10 cellular contexts compared by ENCODE assay signal in the genomic region with DNA sequence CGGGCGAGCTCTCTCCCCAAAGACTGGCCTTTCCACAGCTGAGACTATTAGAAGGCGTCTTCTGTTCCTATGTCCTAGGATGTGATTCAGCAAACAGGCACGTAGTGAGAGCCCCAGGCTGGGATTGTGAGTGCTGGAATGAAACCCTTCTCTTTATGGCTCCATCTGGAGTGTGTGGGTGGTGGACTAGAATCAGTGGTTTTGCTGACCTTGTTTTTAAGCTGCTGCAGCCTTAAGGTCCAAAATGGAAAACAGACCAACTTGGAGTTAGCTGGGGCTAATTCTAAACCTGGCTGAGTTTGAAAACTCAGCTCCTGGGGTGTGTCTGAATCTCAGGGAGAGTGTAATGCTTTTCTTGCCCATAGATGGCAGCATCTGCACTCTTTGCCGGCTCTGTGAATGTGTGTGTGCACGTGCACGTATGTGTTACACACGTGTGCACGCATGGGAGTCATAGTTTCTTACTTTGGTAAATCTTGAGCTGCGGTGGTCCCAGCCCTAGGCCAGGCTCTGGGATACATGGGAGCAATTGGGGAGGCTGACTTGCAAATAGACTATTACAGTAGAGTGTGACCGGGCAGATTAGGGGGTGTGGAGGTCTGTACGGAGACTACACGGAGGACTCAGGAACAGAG. TPM values are rescaled to one million over a fixed set of nuclear protein-coding genes. Genes with fewer than 3 reads are reported as not detected.
A peak's percentile ranks its signal among the peaks of the same experiment; 100 is the strongest.
DNase-seq lines count a peak whose midpoint lies in the region; ATAC-seq and TF ChIP-seq lines count a peak whose summit lies in the region.
"Had no signal": no experiment of that assay in that cellular context is flagged by ENCODE, and none has a peak within 500 bp of the region (broad histone marks: within the 10 kb centered on the region; RNA-seq: fewer than 3 reads in every experiment).

No MANE protein-coding gene starts in this region.

- H3K36me3 ChIP-seq in BE2C (no peaks in the 10 kb centered on the region), tibial nerve (no peaks in the 10 kb centered on the region)

- H3K4me1 ChIP-seq in BE2C (no peaks in the 10 kb centered on the region), tibial nerve (peaks cover 10 to 100% (median 93%) of the 10 kb centered on the region in 4 donors)

- peak; percentile 86 for TF ChIP-seq CTCF in BE2C (IDR thresholded peaks at IDR 0.05; ENCODE audit: low read depth, low read length)
- peak; percentile 81 to 92 (median 89) for TF ChIP-seq CTCF in tibial nerve (IDR thresholded peaks at IDR 0.05)

- peak; percentile 55 for ATAC-seq in GM18505 (IDR thresholded peaks at IDR 0.05; ENCODE audit: unreplicated experiment)
- peak; percentile 76 for ATAC-seq in esophagus mucosa
- no peak for ATAC-seq in GM18873 (IDR thresholded peaks at IDR 0.05; ENCODE audit: low FRiP score, unreplicated experiment)

- no peaks in the 10 kb centered on the region for H3K36me3 Mint-ChIP-seq in activated CD4-positive, alpha-beta T cell treated with anti-CD3 and anti-CD28 coated beads, Interleukin-2, amount 10 ng/mL, durations not matched to agents 24 days and 14 days (ENCODE audit: low read depth)

- TF ChIP-seq POLR2A in GM18505 (IDR thresholded peaks at IDR 0.05; ENCODE audit: borderline replicate concordance, extremely low read depth, insufficient read depth, insufficient read length) (no peak), tibial nerve (IDR thresholded peaks at IDR 0.05) (peak in 1 of 2 donors; percentile 10)

- no peaks in the 10 kb centered on the region for H3K27me3 ChIP-seq in BE2C
- H3K27me3 ChIP-seq in tibial nerve = no peaks in the 10 kb centered on the region

- TF ChIP-seq EP300 in tibial nerve (IDR thresholded peaks at IDR 0.05) = peak; percentile 35 to 95

- no peak overlapping the region for H3K4me3 Mint-ChIP-seq in activated CD4-positive, alpha-beta T cell treated with anti-CD3 and anti-CD28 coated beads, Interleukin-2, amount 10 ng/mL, durations not matched to agents 24 days and 14 days
- H3K4me3 Mint-ChIP-seq: stimulated activated naive CD8-positive, alpha-beta T cell treated with anti-CD3 and anti-CD28 coated beads, Interleukin-15, Interleukin-2, amounts not matched to agents 100 ng/mL and 50 ng/mL, for 24 hours had no signal

- H3K4me3 ChIP-seq in BE2C (ENCODE audit: low read depth, low read length) = no peak overlapping the region
- H3K4me3 ChIP-seq in tibial nerve = no peak overlapping the region
- H3K4me3 ChIP-seq: SK-N-MC had no signal

- 12 to 14% methylated on average over 12 to 13 of the region's 13 CpGs for WGBS in tibial nerve, 2 donors

- H3K27me3 Mint-ChIP-seq in activated CD4-positive, alpha-beta T cell treated with anti-CD3 and anti-CD28 coated beads, Interleukin-2, amount 10 ng/mL, durations not matched to agents 24 days and 14 days = peaks cover 2% of the 10 kb centered on the region
- H3K27me3 Mint-ChIP-seq: stimulated activated naive CD8-positive, alpha-beta T cell treated with anti-CD3 and anti-CD28 coated beads, Interleukin-15, Interleukin-2, amounts not matched to agents 100 ng/mL and 50 ng/mL, for 24 hours had no signal

- H3K27ac Mint-ChIP-seq in activated CD4-positive, alpha-beta T cell treated with anti-CD3 and anti-CD28 coated beads, Interleukin-2, amount 10 ng/mL, durations not matched to agents 24 days and 14 days = peak overlapping the region; percentile 8

- H3K4me1 Mint-ChIP-seq in activated CD4-positive, alpha-beta T cell treated with anti-CD3 and anti-CD28 coated beads, Interleukin-2, amount 10 ng/mL, durations not matched to agents 24 days and 14 days = peaks cover 14% of the 10 kb centered on the region

- H3K9me3 ChIP-seq in BE2C = no peaks in the 10 kb centered on the region
- H3K9me3 ChIP-seq in tibial nerve = no peaks in the 10 kb centered on the region

- intact Hi-C loops in activated CD4-positive, alpha-beta T cell treated with anti-CD3 and anti-CD28 coated beads, Interleukin-2, amount 10 ng/mL, durations not matched to agents 24 days and 14 days (cut with micrococcal nuclease) = loop anchor here (2.0 to 5.0 kb wide), 3 partner anchors 42 to 122 kb away; no protein-coding TSS in a partner anchor

- DNase-seq in BE2C (peak; percentile 54), NAMALWA (ENCODE audit: low spot score) (peak; percentile 81), myocyte (ENCODE audit: low read depth) (peak; percentile 97), tibial nerve (ENCODE audit: low spot score in 2 of 2) (peak; percentile 63 to 90)
- peak; percentile 82 for DNase-seq in activated CD4-positive, alpha-beta T cell treated with anti-CD3 and anti-CD28 coated beads, Interleukin-2, amount 10 ng/mL, durations not matched to agents 24 days and 14 days

- peak overlapping the region; percentile 83 to 99 (median 92) for H3K27ac ChIP-seq in tibial nerve
- H3K27ac ChIP-seq: SK-N-MC had no signal

- H3K9me3 Mint-ChIP-seq in activated CD4-positive, alpha-beta T cell treated with anti-CD3 and anti-CD28 coated beads, Interleukin-2, amount 10 ng/mL, durations not matched to agents 24 days and 14 days = no peaks in the 10 kb centered on the region
- H3K9me3 Mint-ChIP-seq: stimulated activated naive CD8-positive, alpha-beta T cell treated with anti-CD3 and anti-CD28 coated beads, Interleukin-15, Interleukin-2, amounts not matched to agents 100 ng/mL and 50 ng/mL, for 24 hours had no signal

RNA-seq across cellular contexts. Expression of gene GSN, which starts 10.7 kb away (rescaled TPM):
- polyA plus RNA-seq in BE2C (2012; ENCODE audit: insufficient read depth, insufficient read length, low read depth) = 2.2 TPM
- total RNA-seq in activated CD4-positive, alpha-beta T cell treated with anti-CD3 and anti-CD28 coated beads, Interleukin-2, amount 10 ng/mL, durations not matched to agents 24 days and 14 days = 1.4 and 1.5 TPM in 2 replicates
- 270 TPM for total RNA-seq in esophagus mucosa
- 1,139 and 1,228 TPM in 2 replicates for total RNA-seq in myocyte
- polyA plus RNA-seq in myocyte (2012) = 898 TPM
- 1,000 to 10,000 TPM; 1,899 to 6,678 (median 4,539) TPM for total RNA-seq in tibial nerve

Comparison
In these comparisons a context has a peak if more than half of its experiments do, and no peak if none do; other contexts are left out.
1. RNA of gene GSN, which starts 10.7 kb away (total RNA-seq): 1,899 to 6,678 TPM in tibial nerve, 1,139 to 1,228 TPM in myocyte and 270 TPM in esophagus mucosa (single experiment); 1.4 to 1.5 TPM in activated CD4-positive, alpha-beta T cell treated with anti-CD3 and anti-CD28 coated beads, Interleukin-2, amount 10 ng/mL, durations not matched to agents 24 days and 14 days; every median in the first group is over 100 times any median in the second.
2. Peak in every context shown above with its lines, with median percentiles within 50 percentile points of each other: DNase-seq.